In genomic region chr3:185070491-185071335, GRCh38 we compare ENCODE assay signal across 9 cellular contexts.
DNase-seq lines count a peak whose midpoint lies in the region; ATAC-seq, FAIRE-seq and TF ChIP-seq lines count a peak whose summit lies in the region.
"Had no signal": no experiment of that assay in that cellular context is flagged by ENCODE, and none has a peak within 500 bp of the region (broad histone marks: within the 10 kb centered on the region; RNA-seq: fewer than 3 reads in every experiment).

No MANE protein-coding gene starts in this region.

- H3K9me3 ChIP-seq in keratinocyte (ENCODE audit: control insufficient read depth, low read depth, low read length), result no peaks in the 10 kb centered on the region

- H3K27ac Mint-ChIP-seq in activated naive CD4-positive, alpha-beta T cell treated with anti-CD3 and anti-CD28 coated beads for 36 hours, result no peak overlapping the region

- intact Hi-C loops in activated naive CD4-positive, alpha-beta T cell treated with anti-CD3 and anti-CD28 coated beads for 36 hours (cut with micrococcal nuclease), result no loop called here

- DNase-seq in AG10803 (ENCODE audit: low read depth) (peak; percentile 33), HT-29 (ENCODE audit: low spot score) (peak; percentile 48), astrocyte of the cerebellum (ENCODE audit: low read depth) (no peak), keratinocyte (ENCODE audit: low read depth, low spot score) (no peak), NCI-H187 (lab: John Stamatoyannopoulos, UW) (no peak)
- no peak for DNase-seq in activated naive CD4-positive, alpha-beta T cell treated with anti-CD3 and anti-CD28 coated beads for 36 hours
- DNase-seq: NCI-H1048 had no signal

- no peak overlapping the region for H3K27ac ChIP-seq in keratinocyte (ENCODE audit: control insufficient read depth, insufficient read depth, low read length)

- H2AFZ ChIP-seq in keratinocyte (ENCODE audit: control insufficient read depth, low read length), result no peak overlapping the region

- H3K9ac ChIP-seq in keratinocyte (ENCODE audit: control insufficient read depth, extremely low read depth, insufficient read depth, low read length), result no peak overlapping the region

- no peaks in the 10 kb centered on the region for H3K4me1 Mint-ChIP-seq in activated naive CD4-positive, alpha-beta T cell treated with anti-CD3 and anti-CD28 coated beads for 36 hours (ENCODE audit: low read depth)

- no peaks in the 10 kb centered on the region for H3K79me2 ChIP-seq in keratinocyte (ENCODE audit: control insufficient read depth, insufficient read depth, low read length)

- H3K4me2 ChIP-seq in keratinocyte (ENCODE audit: control insufficient read depth, extremely low read depth, insufficient read depth, low read depth, low read length), result no peak overlapping the region

- H3K27me3 Mint-ChIP-seq in activated naive CD4-positive, alpha-beta T cell treated with anti-CD3 and anti-CD28 coated beads for 36 hours (ENCODE audit: low read depth), result peaks cover 3% of the 10 kb centered on the region

- no peaks in the 10 kb centered on the region for H3K9me1 ChIP-seq in keratinocyte (ENCODE audit: control insufficient read depth, extremely low read depth, insufficient read depth, low read length)

- H4K20me1 ChIP-seq in keratinocyte (ENCODE audit: control insufficient read depth, extremely low read depth, insufficient read depth, low read length), result no peaks in the 10 kb centered on the region

- no peaks in the 10 kb centered on the region for H3K27me3 ChIP-seq in keratinocyte (ENCODE audit: control insufficient read depth, extremely low read depth, insufficient read depth, low read length)

- H3K4me3 ChIP-seq in AG10803 (ENCODE audit: low read length) (no peak overlapping the region), astrocyte of the cerebellum (ENCODE audit: low read depth, low read length) (no peak overlapping the region), keratinocyte (ENCODE audit: control insufficient read depth in 2 of 3, extremely low read depth in 1 of 3, insufficient read depth in 2 of 3, low read depth in 1 of 3, low read length in 3 of 3) (no peak overlapping the region)

- ATAC-seq in GM21423 (IDR thresholded peaks at IDR 0.05; ENCODE audit: unreplicated experiment) (no peak), HG03159 (IDR thresholded peaks at IDR 0.05; ENCODE audit: unreplicated experiment) (no peak)

- dilution Hi-C loops in keratinocyte (cut with MboI; ENCODE audit: extremely low pct_ligation_motif_present, low sequenced_read_pairs), result no loop called here

- CTCF ChIA-PET in activated naive CD4-positive, alpha-beta T cell treated with anti-CD3 and anti-CD28 coated beads for 36 hours (lab: Charles Lee), result no interaction called here

- no peak overlapping the region for H3K4me3 Mint-ChIP-seq in activated naive CD4-positive, alpha-beta T cell treated with anti-CD3 and anti-CD28 coated beads for 36 hours

- in situ Hi-C loops in astrocyte of the cerebellum (cut with HindIII; ENCODE audit: low sequenced_read_pairs), result no loop called here

- TF ChIP-seq CTCF in AG10803 (conservative IDR thresholded peaks at IDR 0.05; ENCODE audit: low read length) (peak; percentile 51), astrocyte of the cerebellum (IDR thresholded peaks at IDR 0.05; ENCODE audit: low read depth, low read length, missing control alignments) (peak; percentile 29), keratinocyte (optimal IDR thresholded peaks at IDR 0.05 in 1 of 3, IDR thresholded peaks at IDR 0.05 in 1 of 3, conservative IDR thresholded peaks at IDR 0.05 in 1 of 3; ENCODE audit: extremely low read depth in 1 of 3, insufficient read depth in 2 of 3, low read length in 3 of 3) (peak in 2 of 3 experiments; percentile 10 to 49)

- peaks cover 2% of the 10 kb centered on the region for H3K4me1 ChIP-seq in keratinocyte (ENCODE audit: control insufficient read depth, extremely low read depth, insufficient read depth, low read length)

- FAIRE-seq in keratinocyte (lab: Jason Lieb, UNC), result no peak

- H3K36me3 Mint-ChIP-seq in activated naive CD4-positive, alpha-beta T cell treated with anti-CD3 and anti-CD28 coated beads for 36 hours (ENCODE audit: low read depth), result no peaks in the 10 kb centered on the region

- H3K36me3 ChIP-seq in keratinocyte (ENCODE audit: control insufficient read depth in 2 of 2, extremely low read depth in 1 of 2, insufficient read depth in 2 of 2, low read length in 2 of 2), result no peaks in the 10 kb centered on the region

- no peaks in the 10 kb centered on the region for H3K9me3 Mint-ChIP-seq in activated naive CD4-positive, alpha-beta T cell treated with anti-CD3 and anti-CD28 coated beads for 36 hours

Comparison
In these comparisons a context has a peak if more than half of its experiments do, and no peak if none do; other contexts are left out.
1. DNase-seq: peak in AG10803 (single experiment) and HT-29 (single experiment); none in astrocyte of the cerebellum (single experiment), keratinocyte (single experiment), NCI-H187 (0 of 2) and activated naive CD4-positive, alpha-beta T cell treated with anti-CD3 and anti-CD28 coated beads for 36 hours (single experiment).
2. Peak in every context shown above with its lines, with median percentiles within 50 percentile points of each other: CTCF ChIP-seq.